Comparison of ENCODE assay signal across 31 cellular contexts in genomic region chrX:23612846-23613245, GRCh38.
"Had no signal": no experiment of that assay in that cellular context is flagged by ENCODE, and none has a peak within 500 bp of the region (broad histone marks: within the 10 kb centered on the region; RNA-seq: fewer than 3 reads in every experiment).

No MANE protein-coding gene starts in this region.

- H3K4me3 Mint-ChIP-seq: naive B cell; naive thymus-derived CD4-positive, alpha-beta T cell; naive thymus-derived CD8-positive, alpha-beta T cell; natural killer cell; natural killer cell treated with Interleukin-12 subunit alpha and Interleukin-12 subunit beta and Interleukin-15 and Interleukin-18, amount 100 ng/mL, for 72 hours; nephron; nephron progenitor cell; neural crest cell; neural progenitor cell had no signal

- H3K36me3 ChIP-seq: neural progenitor cell, neutrophil, ovary, prostate gland, right atrium auricular region, right lobe of liver, sigmoid colon, spleen had no signal

- H3K4me2 ChIP-seq: neural progenitor cell, smooth muscle cell had no signal

- H3K4me1 Mint-ChIP-seq: naive B cell; naive thymus-derived CD4-positive, alpha-beta T cell; naive thymus-derived CD8-positive, alpha-beta T cell; natural killer cell; nephron; nephron progenitor cell; neural crest cell; neural progenitor cell had no signal

- H3K27ac Mint-ChIP-seq: naive B cell; naive thymus-derived CD4-positive, alpha-beta T cell; natural killer cell; natural killer cell treated with Interleukin-12 subunit alpha and Interleukin-12 subunit beta and Interleukin-15 and Interleukin-18, amount 100 ng/mL, for 72 hours; nephron; nephron progenitor cell; neural progenitor cell; progenitor cell of endocrine pancreas had no signal

- H3K27ac ChIP-seq: neural progenitor cell, neutrophil, ovary, parathyroid adenoma, prostate gland, psoas muscle, right atrium auricular region, right lobe of liver, sigmoid colon, skin epidermis, spleen had no signal

- H3K9me3 ChIP-seq: neutrophil, ovary, prostate gland, psoas muscle, right atrium auricular region, right lobe of liver, sigmoid colon, spleen had no signal

- FAIRE-seq: small intestine had no signal

- ATAC-seq: naive thymus-derived CD4-positive, alpha-beta T cell; naive thymus-derived CD8-positive, alpha-beta T cell; natural killer cell; natural killer cell treated with Interleukin-12 subunit alpha and Interleukin-12 subunit beta and Interleukin-15 and Interleukin-18, amount 100 ng/mL, for 72 hours; psoas muscle; right cardiac atrium; right lobe of liver; sciatic nerve had no signal

- H3K79me2 ChIP-seq: parathyroid adenoma had no signal

- H3K27me3 Mint-ChIP-seq: progenitor cell of endocrine pancreas had no signal

- H3K9me3 Mint-ChIP-seq: naive B cell; natural killer cell; natural killer cell treated with Interleukin-12 subunit alpha and Interleukin-12 subunit beta and Interleukin-15 and Interleukin-18, amount 100 ng/mL, for 72 hours; nephron; nephron progenitor cell; neural crest cell had no signal

- H3K4me3 ChIP-seq: neural progenitor cell, ovary, prostate gland, psoas muscle, right atrium auricular region, right lobe of liver, sigmoid colon, skin epidermis, smooth muscle cell, spleen had no signal

- H3K36me3 Mint-ChIP-seq: naive B cell; naive thymus-derived CD4-positive, alpha-beta T cell; naive thymus-derived CD8-positive, alpha-beta T cell; natural killer cell; natural killer cell treated with Interleukin-12 subunit alpha and Interleukin-12 subunit beta and Interleukin-15 and Interleukin-18, amount 100 ng/mL, for 72 hours; neural progenitor cell had no signal

- H2AFZ ChIP-seq: neural progenitor cell, parathyroid adenoma had no signal

- H3K9ac ChIP-seq: neural progenitor cell, parathyroid adenoma had no signal

- H3K27me3 ChIP-seq: neural progenitor cell, neutrophil, ovary, right atrium auricular region, right lobe of liver, sigmoid colon had no signal

- H3K4me1 ChIP-seq: neural progenitor cell, parathyroid adenoma, prostate gland, psoas muscle, right atrium auricular region, right lobe of liver, sigmoid colon, spleen had no signal

- DNase-seq: naive B cell; naive thymus-derived CD4-positive, alpha-beta T cell; naive thymus-derived CD8-positive, alpha-beta T cell; natural killer cell; nephron progenitor cell; nucleus accumbens; occipital lobe; ovary; psoas muscle; retina; right cardiac atrium; right lobe of liver; sigmoid colon; small intestine; spleen; stimulated activated CD4-positive, alpha-beta T cell treated with anti-CD3 and anti-CD28 coated beads, Interleukin-12 subunit alpha, Interleukin-12 subunit beta, amount 100 ng/mL, for 4 hours; stimulated activated CD4-positive, alpha-beta T cell treated with anti-CD3 and anti-CD28 coated beads, Interleukin-15, amount 100 ng/mL, for 24 hours; stimulated activated CD4-positive, alpha-beta T cell treated with anti-CD3 and anti-CD28 coated beads, Interleukin-1b, Interleukin-23, amount 100 ng/mL, for 48 hours; stimulated activated CD4-positive, alpha-beta T cell treated with anti-CD3 and anti-CD28 coated beads, Interleukin-2, amount 100 ng/mL, for 24 hours had no signal
